17 cellular contexts compared by ENCODE assay signal in genomic region chr3:127787966-127788365, GRCh38. TPM values are rescaled to one million over a fixed set of nuclear protein-coding genes. Genes with fewer than 3 reads are reported as not detected.
DNase-seq lines count a peak whose midpoint lies in the region; TF ChIP-seq lines count a peak whose summit lies in the region.
"Had no signal": no experiment of that assay in that cellular context is flagged by ENCODE, and none has a peak within 500 bp of the region (broad histone marks: within the 10 kb centered on the region; RNA-seq: fewer than 3 reads in every experiment).

No MANE protein-coding gene starts in this region.

- H2AFZ ChIP-seq in MM.1S (ENCODE audit: low read length) = no peak overlapping the region

- no peaks in the 10 kb centered on the region for H3K9me2 ChIP-seq in MM.1S (replicated peaks; ENCODE audit: insufficient read depth, low read length)

- no peak overlapping the region for H3K9ac ChIP-seq in MM.1S (ENCODE audit: low read length)

- no peak overlapping the region for H3K4me3 Mint-ChIP-seq in mesothelial cell of epicardium
- H3K4me3 Mint-ChIP-seq: B cell, immature natural killer cell had no signal

- peak overlapping the region; percentile 15 for H3K27ac Mint-ChIP-seq in mesothelial cell of epicardium
- H3K27ac Mint-ChIP-seq: B cell, immature natural killer cell had no signal

- DNase-seq in NCI-H2107 treated with DMSO at 0.1 percent for 48 hours (lab: John Stamatoyannopoulos, UW; ENCODE audit: unreplicated experiment) = peak; percentile 94
- DNase-seq in mesothelial cell of epicardium (ENCODE audit: low spot score in 2 of 2, unreplicated experiment in 2 of 2) = no peak
- peak; percentile 27 for DNase-seq in superior temporal gyrus (ENCODE audit: extremely low spot score)
- DNase-seq in NCI-H1048 (lab: John Stamatoyannopoulos, UW) = no peak
- no peak for DNase-seq in NCI-H524 treated with DMSO at 0.1 percent for 48 hours (lab: John Stamatoyannopoulos, UW)
- no peak for DNase-seq in MM.1S
- DNase-seq: activated CD4-positive, alpha-beta T cell treated with anti-CD3 and anti-CD28 coated beads for 4 hours; activated CD8-positive, alpha-beta memory T cell treated with anti-CD3 and anti-CD28 coated beads, Interleukin-2, amount 50 U/mL, for 48 hours; Calu3; cortex of kidney; immature natural killer cell; NCI-H774; retina; stimulated activated naive CD4-positive, alpha-beta T cell treated with Interleukin-2 at 50 U/mL for 16 hours had no signal

- no peaks in the 10 kb centered on the region for H3K36me3 ChIP-seq in MM.1S (replicated peaks; ENCODE audit: insufficient read depth, low read length)

- TF ChIP-seq CTCF in mesothelial cell of epicardium (IDR thresholded peaks at IDR 0.05; ENCODE audit: unreplicated experiment) (no peak), MM.1S (IDR thresholded peaks at IDR 0.05; ENCODE audit: low read length) (no peak)

- peak overlapping the region; percentile 89 for H3K27ac ChIP-seq in cingulate gyrus (ENCODE audit: low read depth, low read length)
- no peak overlapping the region for H3K27ac ChIP-seq in MM.1S (ENCODE audit: low read length)

- no peak overlapping the region for H3K4me2 ChIP-seq in MM.1S (ENCODE audit: low read depth, low read length)

- H3K36me3 Mint-ChIP-seq in mesothelial cell of epicardium = no peaks in the 10 kb centered on the region
- H3K36me3 Mint-ChIP-seq: immature natural killer cell had no signal

- no peaks in the 10 kb centered on the region for H4K20me1 ChIP-seq in MM.1S (ENCODE audit: insufficient read depth, low read length)

- no peaks in the 10 kb centered on the region for H3K79me2 ChIP-seq in MM.1S (ENCODE audit: low read length)

- H3F3A ChIP-seq in MM.1S (ENCODE audit: insufficient read depth, low read length) = no peaks in the 10 kb centered on the region

- no peak overlapping the region for H3K4me3 ChIP-seq in MM.1S (ENCODE audit: low read length)
- H3K4me3 ChIP-seq: lung had no signal

- H3K9me3 ChIP-seq in MM.1S (replicated peaks; ENCODE audit: insufficient read depth, low read length) = no peaks in the 10 kb centered on the region

- no peaks in the 10 kb centered on the region for H3K27me3 Mint-ChIP-seq in mesothelial cell of epicardium (ENCODE audit: low read depth)
- H3K27me3 Mint-ChIP-seq: B cell had no signal

- no peaks in the 10 kb centered on the region for H3K9me3 Mint-ChIP-seq in mesothelial cell of epicardium

- H3K4me1 Mint-ChIP-seq in mesothelial cell of epicardium = peaks cover 56% of the 10 kb centered on the region

- no peaks in the 10 kb centered on the region for H3K4me1 ChIP-seq in MM.1S (ENCODE audit: low read length)

- no peaks in the 10 kb centered on the region for H3K27me3 ChIP-seq in MM.1S (replicated peaks; ENCODE audit: insufficient read depth, low read length)

RNA-seq across cellular contexts. Expression of gene MGLL, which starts 34.3 kb away (rescaled TPM):
- 2.0 to 2.5 TPM (median 2.4 TPM) in 3 replicates for total RNA-seq in mesothelial cell of epicardium

Comparison
In these comparisons a context has a peak if more than half of its experiments do, and no peak if none do; other contexts are left out.
1. DNase-seq: peak in NCI-H2107 treated with DMSO at 0.1 percent for 48 hours (single experiment) and superior temporal gyrus (single experiment); none in mesothelial cell of epicardium (0 of 2), NCI-H1048 (single experiment), NCI-H524 treated with DMSO at 0.1 percent for 48 hours (single experiment) and MM.1S (single experiment).